Comparison of ENCODE assay signal across 1 cellular context in the genomic region with DNA sequence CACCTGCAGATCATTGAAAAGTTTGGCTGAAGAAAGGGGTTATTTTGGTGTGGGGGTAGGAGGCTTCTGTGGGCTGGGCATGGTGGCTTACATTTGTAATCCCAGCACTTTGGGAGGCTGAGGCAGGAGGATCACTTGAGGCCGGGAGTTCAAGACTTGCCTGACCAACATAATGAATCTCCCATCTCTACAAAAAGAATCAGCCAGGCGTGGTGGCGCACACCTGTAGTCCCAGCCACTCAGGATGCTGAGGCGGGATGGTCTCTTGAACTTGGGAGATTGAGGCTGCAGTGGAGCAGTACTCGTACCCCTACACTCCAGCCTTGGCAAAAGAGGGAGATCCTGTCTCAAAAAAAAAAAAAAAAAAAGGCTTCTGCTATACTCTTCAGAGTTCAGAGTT.
TF ChIP-seq lines count a peak whose summit lies in the region.

No MANE protein-coding gene starts in this region.

TF ChIP-seq in GM12878, 131 proteins besides CTCF, POLR2A, EP300 and RAD21:
- 0 out of 2 replicates have a peak, but pooled peaks have one; percentile 26 for TF ChIP-seq POLR2AphosphoS5 (IDR thresholded peaks at IDR 0.05; ENCODE audit: low read length)
- TF ChIP-seq POU2F2 (IDR thresholded peaks at IDR 0.05; ENCODE audit: borderline replicate concordance, low read depth, low read length), result no peak
